ENCODE assay signal across 18 cellular contexts in genomic region chr12:123441523-123442164, GRCh38. TPM values are rescaled to one million over a fixed set of nuclear protein-coding genes. Genes with fewer than 3 reads are reported as not detected.
DNase-seq lines count a peak whose midpoint lies in the region; ATAC-seq and TF ChIP-seq lines count a peak whose summit lies in the region.
"Had no signal": no experiment of that assay in that cellular context is flagged by ENCODE, and none has a peak within 500 bp of the region (broad histone marks: within the 10 kb centered on the region; RNA-seq: fewer than 3 reads in every experiment).

No MANE protein-coding gene starts in this region.

- intact Hi-C loops in uterus (cut with DNase I; ENCODE audit: low total_unique reads): no loop called here

- H3K4me3 ChIP-seq in osteoblast (ENCODE audit: insufficient read depth, low read length) (no peak overlapping the region), uterus (no peak overlapping the region)
- H3K4me3 ChIP-seq: gastroesophageal sphincter, mucosa of descending colon, stomach had no signal

- DNase-seq in osteoblast (ENCODE audit: insufficient read length, low spot score, missing footprints) (peak; percentile 31), dermis blood vessel endothelial cell (no peak), AG08395 (ENCODE audit: low spot score) (no peak), NCI-H1092 (lab: John Stamatoyannopoulos, UW) (no peak), uterus (no peak)
- DNase-seq: activated CD4-positive, alpha-beta T cell treated with anti-CD3 and anti-CD28 coated beads, Interleukin-2, amount 50 U/mL, for 4 hours; activated effector memory CD4-positive, alpha-beta T cell treated with Interleukin-2 at 50 U/mL for 16 hours; brain microvascular endothelial cell; CD4-positive, CD25-positive, alpha-beta regulatory T cell; mucosa of descending colon; MV-4-11; stimulated activated CD4-positive, alpha-beta T cell treated with anti-CD3 and anti-CD28 coated beads, Interleukin-4, amount 100 ng/mL, for 1 hour; stomach had no signal

- no peaks in the 10 kb centered on the region for H4K20me1 ChIP-seq in osteoblast (ENCODE audit: insufficient read depth, low read length)

- no peaks in the 10 kb centered on the region for H3K9me3 ChIP-seq in osteoblast (ENCODE audit: low read depth, low read length)
- no peaks in the 10 kb centered on the region for H3K9me3 ChIP-seq in uterus
- H3K9me3 ChIP-seq: gastroesophageal sphincter, mucosa of descending colon, stomach had no signal

- H3K27me3 ChIP-seq in osteoblast (ENCODE audit: insufficient read depth, low read length) (no peaks in the 10 kb centered on the region), uterus (no peaks in the 10 kb centered on the region)
- H3K27me3 ChIP-seq: brain microvascular endothelial cell, gastroesophageal sphincter, stomach had no signal

- H3K4me1 ChIP-seq in osteoblast (ENCODE audit: insufficient read depth, low read length) (peaks cover 25% of the 10 kb centered on the region), uterus (peaks cover 4 to 6% of the 10 kb centered on the region in 2 donors)

- TF ChIP-seq POLR2A in uterus (IDR thresholded peaks at IDR 0.05): no peak

- TF ChIP-seq CTCF in osteoblast (IDR thresholded peaks at IDR 0.05; ENCODE audit: extremely low read depth, low read depth, low read length) (no peak), uterus (IDR thresholded peaks at IDR 0.05) (no peak)

- H3K79me2 ChIP-seq in osteoblast (ENCODE audit: insufficient read depth, low read length): no peaks in the 10 kb centered on the region

- no peak overlapping the region for H3K4me2 ChIP-seq in osteoblast (ENCODE audit: insufficient read depth, low read length)

- no peak overlapping the region for H2AFZ ChIP-seq in osteoblast (ENCODE audit: low read length)

- H3K36me3 ChIP-seq in osteoblast (ENCODE audit: insufficient read depth, low read length) (no peaks in the 10 kb centered on the region), uterus (no peaks in the 10 kb centered on the region)
- H3K36me3 ChIP-seq: brain microvascular endothelial cell, gastroesophageal sphincter, stomach had no signal

- peak; percentile 47 for ATAC-seq in GM18867 (IDR thresholded peaks at IDR 0.05; ENCODE audit: unreplicated experiment)
- ATAC-seq in GM21619 (IDR thresholded peaks at IDR 0.05; ENCODE audit: unreplicated experiment): peak; percentile 50
- ATAC-seq in HG03135 (IDR thresholded peaks at IDR 0.05; ENCODE audit: unreplicated experiment): peak; percentile 43
- ATAC-seq: gastroesophageal sphincter, mucosa of descending colon, Panc1 had no signal

- H3K27ac ChIP-seq in osteoblast (ENCODE audit: low read depth, low read length) (no peak overlapping the region), uterus (no peak overlapping the region)
- H3K27ac ChIP-seq: brain microvascular endothelial cell, gastroesophageal sphincter, stomach had no signal

RNA-seq across cellular contexts. Expression of gene RILPL2, which starts 5.2 kb away (rescaled TPM):
- total RNA-seq in osteoblast (5.1 and 5.3 TPM in 2 replicates), dermis blood vessel endothelial cell (3.8 and 4.1 TPM in 2 replicates), uterus (10 to 100 TPM in 1 of 4 donors, 1 to 10 TPM in 3; 4.0 to 10.1 (median 5.8) TPM)

RNA-seq across cellular contexts. Expression of gene SNRNP35, which starts 16.3 kb away (rescaled TPM):
- 10.3 and 15.6 TPM in 2 replicates for total RNA-seq in osteoblast
- total RNA-seq in dermis blood vessel endothelial cell: 11.3 and 14.0 TPM in 2 replicates
- total RNA-seq in uterus: 10 to 100 TPM in 3 of 4 donors, under 1 TPM in 1; 0.29 to 41.0 (median 24.3) TPM

RNA-seq across cellular contexts. Expression of gene KMT5A, which starts 57.7 kb away (rescaled TPM):
- 49.6 and 51.0 TPM in 2 replicates for total RNA-seq in osteoblast
- 36.6 and 56.2 TPM in 2 replicates for total RNA-seq in dermis blood vessel endothelial cell
- 10 to 100 TPM; 20.9 to 71.5 (median 42.1) TPM for total RNA-seq in uterus
